In the genomic region with DNA sequence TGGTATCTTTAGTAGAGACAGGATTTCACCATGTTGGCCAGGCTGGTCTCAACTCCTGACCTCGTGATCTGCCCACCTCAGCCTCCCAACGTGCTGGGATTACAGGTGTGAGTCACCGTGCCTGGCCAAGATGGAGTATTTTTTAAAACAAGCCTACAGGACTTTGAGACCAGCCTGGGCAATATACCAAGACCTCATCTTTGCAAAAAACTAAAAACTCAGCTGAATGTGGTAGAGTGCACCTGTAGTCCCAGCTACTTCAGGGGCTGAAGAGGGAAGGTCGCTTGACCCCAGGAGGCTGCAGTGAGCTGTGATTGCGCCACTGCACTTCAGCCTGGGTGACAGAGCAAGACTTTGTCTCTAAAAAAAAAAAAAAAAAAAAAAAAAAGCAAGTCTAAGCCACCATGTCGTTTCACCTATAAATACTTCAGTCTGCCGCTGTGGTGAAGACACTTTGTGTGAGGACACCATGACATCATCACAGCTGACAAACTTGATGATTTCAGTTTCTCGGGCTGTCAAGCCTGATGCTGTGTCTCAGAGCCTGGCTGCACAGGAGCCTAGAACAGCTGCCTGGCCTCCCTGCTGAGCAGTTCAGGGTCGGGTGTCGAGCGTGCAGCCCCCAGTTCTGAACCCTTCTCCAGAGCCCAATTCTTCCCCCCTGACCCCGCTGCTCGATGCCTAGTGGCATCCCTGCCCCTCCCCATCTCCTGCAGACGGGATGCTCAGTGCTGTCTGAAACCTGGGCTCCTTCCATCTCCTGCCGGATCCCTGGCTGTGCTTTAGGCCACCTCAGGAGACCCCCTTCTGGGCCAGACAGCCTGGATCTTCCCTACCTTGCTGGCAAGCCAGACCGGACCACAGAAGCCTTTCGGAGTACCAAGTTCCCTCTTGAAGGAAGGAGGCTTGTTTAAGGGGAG, we compare ENCODE assay signal across 9 cellular contexts.
DNase-seq lines count a peak whose midpoint lies in the region; ATAC-seq and TF ChIP-seq lines count a peak whose summit lies in the region.
"Had no signal": no experiment of that assay in that cellular context is flagged by ENCODE, and none has a peak within 500 bp of the region (broad histone marks: within the 10 kb centered on the region; RNA-seq: fewer than 3 reads in every experiment).

No MANE protein-coding gene starts in this region.

- H3K79me1 ChIP-seq in mesendoderm (ENCODE audit: low read length), result no peaks in the 10 kb centered on the region

- H4K5ac ChIP-seq in mesendoderm (ENCODE audit: low read length), result no peak overlapping the region

- H2BK15ac ChIP-seq in mesendoderm (replicated peaks; ENCODE audit: low read depth), result no peak overlapping the region

- H3K23ac ChIP-seq in mesendoderm (ENCODE audit: low read length), result no peak overlapping the region

- H3K4me3 ChIP-seq in H7 (ENCODE audit: insufficient read depth, low read depth, low read length) (peak overlapping the region; percentile 43; the same call in 1 of the 2 replicates), Panc1 (ENCODE audit: low read depth in 2 of 2, low read length in 2 of 2) (no peak overlapping the region), mesendoderm (ENCODE audit: low read length) (no peak overlapping the region), gastrocnemius medialis (peak overlapping the region in 1 of 4 donors; percentile 23)

- H3K4me1 ChIP-seq in ES-I3 (ENCODE audit: insufficient read depth, low read length), result peaks cover 16% of the 10 kb centered on the region
- no peaks in the 10 kb centered on the region for H3K4me1 ChIP-seq in Panc1 (ENCODE audit: control insufficient read depth, insufficient read depth, low read length)
- no peaks in the 10 kb centered on the region for H3K4me1 ChIP-seq in mesendoderm (ENCODE audit: control insufficient read depth, low read depth, low read length)
- peaks cover 9 to 10% of the 10 kb centered on the region in 2 donors for H3K4me1 ChIP-seq in gastrocnemius medialis

- BruUV-seq in Panc1 (replicated peaks; lab: Mats Ljungman, UMichigan), result no TSS peak

- WGBS in mesendoderm (ENCODE audit: extremely low coverage, insufficient coverage, low lambda C conversion rate), result no CpG with 5 or more reads among the region's 17 CpGs

- TF ChIP-seq CTCF in Panc1 (IDR thresholded peaks at IDR 0.05), result no peak
- no peak for TF ChIP-seq CTCF in gastrocnemius medialis (IDR thresholded peaks at IDR 0.05 in 4 of 5, conservative IDR thresholded peaks at IDR 0.05 in 1 of 5)

- ATAC-seq in Panc1, result peak; percentile 7; the same call in 1 of the 2 replicates
- ATAC-seq in gastrocnemius medialis, result no peak

- peak overlapping the region; percentile 31; the same call in 1 of the 2 replicates for H3K9ac ChIP-seq in ES-I3 (ENCODE audit: low read depth, low read length)
- no peak overlapping the region for H3K9ac ChIP-seq in mesendoderm (ENCODE audit: low read length)

- POLR2A ChIA-PET in Panc1 (lab: Charles Lee), result interaction anchor here (0.5 kb wide), 1 partner anchor 316 kb away, joined by 3 read pairs; no protein-coding TSS in a partner anchor

- intact Hi-C loops in Panc1 (cut with micrococcal nuclease; ENCODE audit: unreplicated experiment) (no loop called here), gastrocnemius medialis (cut with DNase I; ENCODE audit: low total_unique reads) (no loop called here)

- peak overlapping the region; percentile 46 for H3K4me2 ChIP-seq in mesendoderm (ENCODE audit: low read length)

- no peak overlapping the region for H4K8ac ChIP-seq in mesendoderm (ENCODE audit: low read depth, low read length)

- no peak overlapping the region for H3K18ac ChIP-seq in mesendoderm (ENCODE audit: low read length)

- H3K27me3 ChIP-seq in H7 (ENCODE audit: control insufficient read depth, insufficient read depth, low read length), result no peaks in the 10 kb centered on the region; the same call in 1 of the 2 replicates
- H3K27me3 ChIP-seq in Panc1 (ENCODE audit: control insufficient read depth, insufficient read depth, low read length), result no peaks in the 10 kb centered on the region
- no peaks in the 10 kb centered on the region for H3K27me3 ChIP-seq in mesendoderm (ENCODE audit: insufficient read depth, low read length, poor library complexity)
- peaks cover 3 to 9% (median 8%) of the 10 kb centered on the region in 3 donors for H3K27me3 ChIP-seq in gastrocnemius medialis

- CTCF ChIA-PET in Panc1 (lab: Charles Lee), result interaction anchor here (0.6 to 0.7 kb wide), 4 partner anchors 15 to 258 kb away, joined by 4 to 9 read pairs (median 6); no protein-coding TSS in a partner anchor

- H2AK5ac ChIP-seq in mesendoderm (ENCODE audit: low read length), result no peak overlapping the region

- no peak for TF ChIP-seq POLR2A in gastrocnemius medialis (IDR thresholded peaks at IDR 0.05)

- H3K9me3 ChIP-seq in ES-I3 (ENCODE audit: control insufficient read depth, insufficient read depth, low read length), result no peaks in the 10 kb centered on the region
- H3K9me3 ChIP-seq in Panc1 (ENCODE audit: control insufficient read depth, insufficient read depth, low read depth, low read length), result no peaks in the 10 kb centered on the region
- no peaks in the 10 kb centered on the region for H3K9me3 ChIP-seq in gastrocnemius medialis
- H3K9me3 ChIP-seq: esophagus muscularis mucosa had no signal

- peaks cover 3% of the 10 kb centered on the region; the same call in 1 of the 2 replicates for H3K36me3 ChIP-seq in ES-I3 (ENCODE audit: insufficient read depth, low read length)
- no peaks in the 10 kb centered on the region for H3K36me3 ChIP-seq in H7 (replicated peaks; ENCODE audit: control insufficient read depth, insufficient read depth, low read length)
- H3K36me3 ChIP-seq in Panc1 (ENCODE audit: control insufficient read depth, insufficient read depth, low read length), result 0 out of 2 replicates have a peak, but pooled peaks cover under 1% of the 10 kb centered on the region
- H3K36me3 ChIP-seq in mesendoderm (ENCODE audit: control insufficient read depth, insufficient read depth, low read length), result no peaks in the 10 kb centered on the region
- peaks cover 0 to 2% of the 10 kb centered on the region in 2 donors for H3K36me3 ChIP-seq in gastrocnemius medialis

- no peak overlapping the region for H3K4ac ChIP-seq in mesendoderm (ENCODE audit: low read depth, low read length)

- no peaks in the 10 kb centered on the region for H3K79me2 ChIP-seq in mesendoderm (ENCODE audit: control insufficient read depth, insufficient read depth, low read length)

- H3K27ac ChIP-seq in Panc1 (ENCODE audit: low read length) (no peak overlapping the region), mesendoderm (ENCODE audit: low read depth, low read length) (no peak overlapping the region), gastrocnemius medialis (no peak overlapping the region)
- H3K27ac ChIP-seq: esophagus muscularis mucosa had no signal

- no peak overlapping the region for H3K56ac ChIP-seq in mesendoderm (ENCODE audit: low read length)

- DNase-seq in H7 (peak; percentile 62), Panc1 (ENCODE audit: low read depth, low spot score) (no peak), mesendoderm (no peak), NCI-H226 (no peak), gastrocnemius medialis (no peak), LoVo (ENCODE audit: low spot score) (no peak)
- DNase-seq in effector CD8-positive, alpha-beta T cell (lab: John Stamatoyannopoulos, UW), result no peak

- no peak overlapping the region for H2BK5ac ChIP-seq in mesendoderm (ENCODE audit: low read length)

- H2BK120ac ChIP-seq in mesendoderm (ENCODE audit: low read depth, low read length), result no peak overlapping the region

- in situ Hi-C loops in Panc1 (cut with HindIII; ENCODE audit: low pct_unique_long_range_greater_than_20kb, low sequenced_read_pairs) (no loop called here), gastrocnemius medialis (cut with MboI; ENCODE audit: low sequenced_read_pairs in 4 of 4) (no loop called here)
